ENCODE assay signal across 19 cellular contexts in genomic region chr13:91154553-91154952, GRCh38.
DNase-seq lines count a peak whose midpoint lies in the region; ATAC-seq, FAIRE-seq and TF ChIP-seq lines count a peak whose summit lies in the region.
"Had no signal": no experiment of that assay in that cellular context is flagged by ENCODE, and none has a peak within 500 bp of the region (broad histone marks: within the 10 kb centered on the region; RNA-seq: fewer than 3 reads in every experiment).

No MANE protein-coding gene starts in this region.

- H3K9ac ChIP-seq in GM12878 (ENCODE audit: control insufficient read depth, insufficient read depth, low read length) = no peak overlapping the region

- no peaks in the 10 kb centered on the region for H3K36me3 Mint-ChIP-seq in CD14-positive monocyte
- H3K36me3 Mint-ChIP-seq in mesothelial cell of epicardium = no peaks in the 10 kb centered on the region
- H3K36me3 Mint-ChIP-seq: stimulated activated naive B cell treated with anti-CD40 and anti-IgM and Interleukin-4, amounts not matched to agents 10 μg/mL and 1 μg/mL and 100 μg/mL, for 72 hours had no signal

- H3K27ac Mint-ChIP-seq in CD14-positive monocyte = peak overlapping the region; percentile 79 to 98 (median 93)
- peak overlapping the region; percentile 94 for H3K27ac Mint-ChIP-seq in mesothelial cell of epicardium
- H3K27ac Mint-ChIP-seq: stimulated activated naive B cell treated with anti-CD40 and anti-IgM and Interleukin-4, amounts not matched to agents 10 μg/mL and 1 μg/mL and 100 μg/mL, for 72 hours had no signal

- TF ChIP-seq POLR2A in GM12878 (IDR thresholded peaks at IDR 0.05; ENCODE audit: low read depth, low read length) = no peak

- ATAC-seq in GM12878 (0 out of 3 replicates have a peak, but pooled peaks have one; percentile 38), GM21723 (IDR thresholded peaks at IDR 0.05; ENCODE audit: unreplicated experiment) (no peak)

- SMC1A ChIA-PET in GM12878 (lab: Charles Lee; ENCODE audit: uncharacterized antibody, unreplicated experiment) = interaction anchor here (1.6 kb wide), 1 partner anchor 93 kb away, joined by 4 read pairs; no protein-coding TSS in a partner anchor

- in situ Hi-C loops in GM12878 (cut with MboI) = no loop called here

- H3K27me3 Mint-ChIP-seq in CD14-positive monocyte (ENCODE audit: low read depth in 3 of 3) (peaks cover under 1 to 5% (median 4%) of the 10 kb centered on the region in 3 donors), mesothelial cell of epicardium (ENCODE audit: low read depth) (no peaks in the 10 kb centered on the region)

- intact Hi-C loops in CD14-positive monocyte (cut with micrococcal nuclease) = no loop called here
- intact Hi-C loops in GM12878 (cut with micrococcal nuclease; ENCODE audit: unreplicated experiment) = no loop called here

- POLR2A ChIA-PET in GM12878 (lab: Charles Lee) = no interaction called here

- TF ChIP-seq EP300 in GM12878 (IDR thresholded peaks at IDR 0.05; ENCODE audit: borderline replicate concordance in 1 of 2, control insufficient read depth in 1 of 2, low read depth in 2 of 2, low read length in 2 of 2) = no peak

- no peak for TF ChIP-seq CTCF in CD14-positive monocyte (IDR thresholded peaks at IDR 0.05)
- no peak for TF ChIP-seq CTCF in GM12878 (IDR thresholded peaks at IDR 0.05 in 2 of 3, conservative IDR thresholded peaks at IDR 0.05 in 1 of 3; ENCODE audit: control insufficient read depth in 2 of 3, extremely low read depth in 1 of 3, insufficient read depth in 1 of 3, low read depth in 3 of 3, low read length in 3 of 3)
- no peak for TF ChIP-seq CTCF in mesothelial cell of epicardium (IDR thresholded peaks at IDR 0.05; ENCODE audit: unreplicated experiment)

- no peaks in the 10 kb centered on the region for H3K79me2 ChIP-seq in GM12878 (ENCODE audit: control insufficient read depth, insufficient read depth, low read length)

- H3K27ac ChIP-seq in GM12878 (ENCODE audit: control insufficient read depth, insufficient read depth) = no peak overlapping the region
- H3K27ac ChIP-seq: epithelial cell of prostate had no signal

- TF ChIP-seq RAD21 in GM12878 (IDR thresholded peaks at IDR 0.05; ENCODE audit: insufficient read depth, low read depth, low read length) = no peak

- no peak overlapping the region for H3K4me3 ChIP-seq in GM12878

- no peak for DNase-seq in CD14-positive monocyte (ENCODE audit: low spot score)
- peak; percentile 82 for DNase-seq in NCI-H146 (lab: John Stamatoyannopoulos, UW)
- no peak for DNase-seq in GM12878 (ENCODE audit: low read depth, low spot score)
- DNase-seq in mesothelial cell of epicardium (ENCODE audit: low spot score in 2 of 2, unreplicated experiment in 2 of 2) = no peak
- DNase-seq in NCI-H128 (lab: John Stamatoyannopoulos, UW; ENCODE audit: unreplicated experiment) = no peak
- DNase-seq in NCI-H510A treated with DMSO at 0.1 percent for 48 hours (lab: John Stamatoyannopoulos, UW) = no peak
- no peak for DNase-seq in COR-L47 (lab: John Stamatoyannopoulos, UW)
- DNase-seq: activated naive CD4-positive, alpha-beta T cell treated with anti-CD3 and anti-CD28 coated beads, Interleukin-2, amount 50 U/mL, for 16 hours; caudate nucleus; GF-D8; hypothalamus; midbrain; NCI-H2171 treated with DMSO at 0.1 percent for 48 hours; stimulated activated CD4-positive, alpha-beta T cell treated with anti-CD3 and anti-CD28 coated beads, Interleukin-2, amount 100 ng/mL, for 48 hours; stimulated activated naive B cell treated with anti-CD40 and anti-IgM and Interleukin-4, amounts not matched to agents 10 μg/mL and 1 μg/mL and 100 μg/mL, for 72 hours; T1000 had no signal

- no peak for FAIRE-seq in GM12878 (lab: Jason Lieb, UNC)
- FAIRE-seq: RCC 7860 had no signal

- H3K4me3 Mint-ChIP-seq in CD14-positive monocyte (peak overlapping the region; percentile 64 to 75), mesothelial cell of epicardium (no peak overlapping the region)
- H3K4me3 Mint-ChIP-seq: stimulated activated naive B cell treated with anti-CD40 and anti-IgM and Interleukin-4, amounts not matched to agents 10 μg/mL and 1 μg/mL and 100 μg/mL, for 72 hours had no signal

- no TSS peak for BruUV-seq in GM12878 (replicated peaks; lab: Mats Ljungman, UMichigan)

- WGBS in GM12878 (ENCODE audit: insufficient coverage, insufficient replicate concordance, low lambda C conversion rate, missing lambda C conversion rate) = 9% methylated on average over 3 of the region's 3 CpGs

- CTCF ChIA-PET in GM12878 (lab: Yijun Ruan, JAX) = interaction anchor here (1.4 kb wide), 1 partner anchor 18 kb away, joined by 4 read pairs; no protein-coding TSS in a partner anchor

- no peaks in the 10 kb centered on the region for H4K20me1 ChIP-seq in GM12878 (ENCODE audit: control insufficient read depth, insufficient read depth)

- no peak overlapping the region for H2AFZ ChIP-seq in GM12878 (ENCODE audit: control insufficient read depth, low read depth, low read length)

- no peak overlapping the region for H3K4me2 ChIP-seq in GM12878 (ENCODE audit: control insufficient read depth, insufficient read depth)

- peaks cover 0 to 3% of the 10 kb centered on the region in 2 experiments; a peak in 2 of 4 replicates for H3K27me3 ChIP-seq in GM12878 (replicated peaks in 1 of 2; ENCODE audit: control insufficient read depth in 2 of 2, insufficient read depth in 2 of 2, low read length in 1 of 2)

- no peaks in the 10 kb centered on the region for H3K36me3 ChIP-seq in GM12878 (ENCODE audit: control insufficient read depth in 2 of 2, insufficient read depth in 2 of 2, low read length in 1 of 2)

- RAD21 ChIA-PET in GM12878 (lab: Charles Lee; ENCODE audit: unreplicated experiment) = no interaction called here

- H3K9me3 Mint-ChIP-seq in CD14-positive monocyte = no peaks in the 10 kb centered on the region
- no peaks in the 10 kb centered on the region for H3K9me3 Mint-ChIP-seq in mesothelial cell of epicardium
- H3K9me3 Mint-ChIP-seq: stimulated activated naive B cell treated with anti-CD40 and anti-IgM and Interleukin-4, amounts not matched to agents 10 μg/mL and 1 μg/mL and 100 μg/mL, for 72 hours had no signal

- no peaks in the 10 kb centered on the region for H3K9me3 ChIP-seq in GM12878 (replicated peaks; ENCODE audit: control insufficient read depth, insufficient read depth, low read length)

- H3K4me1 Mint-ChIP-seq in CD14-positive monocyte (peaks cover 31% of the 10 kb centered on the region), mesothelial cell of epicardium (peaks cover 61% of the 10 kb centered on the region)
- H3K4me1 Mint-ChIP-seq: stimulated activated naive B cell treated with anti-CD40 and anti-IgM and Interleukin-4, amounts not matched to agents 10 μg/mL and 1 μg/mL and 100 μg/mL, for 72 hours had no signal

- H3K4me1 ChIP-seq in GM12878 (ENCODE audit: control insufficient read depth, insufficient read depth, low read length) = no peaks in the 10 kb centered on the region

TF ChIP-seq in GM12878, 131 proteins besides CTCF, POLR2A, EP300 and RAD21 (continues in another document):
- TF ChIP-seq, protein P1, sequence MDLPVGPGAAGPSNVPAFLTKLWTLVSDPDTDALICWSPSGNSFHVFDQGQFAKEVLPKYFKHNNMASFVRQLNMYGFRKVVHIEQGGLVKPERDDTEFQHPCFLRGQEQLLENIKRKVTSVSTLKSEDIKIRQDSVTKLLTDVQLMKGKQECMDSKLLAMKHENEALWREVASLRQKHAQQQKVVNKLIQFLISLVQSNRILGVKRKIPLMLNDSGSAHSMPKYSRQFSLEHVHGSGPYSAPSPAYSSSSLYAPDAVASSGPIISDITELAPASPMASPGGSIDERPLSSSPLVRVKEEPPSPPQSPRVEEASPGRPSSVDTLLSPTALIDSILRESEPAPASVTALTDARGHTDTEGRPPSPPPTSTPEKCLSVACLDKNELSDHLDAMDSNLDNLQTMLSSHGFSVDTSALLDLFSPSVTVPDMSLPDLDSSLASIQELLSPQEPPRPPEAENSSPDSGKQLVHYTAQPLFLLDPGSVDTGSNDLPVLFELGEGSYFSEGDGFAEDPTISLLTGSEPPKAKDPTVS (IDR thresholded peaks at IDR 0.05; ENCODE audit: low read depth, low read length) = no peak
- TF ChIP-seq RFX5 (IDR thresholded peaks at IDR 0.05; ENCODE audit: low read depth, low read length) (no peak), ELK1 (IDR thresholded peaks at IDR 0.05; ENCODE audit: low read depth, low read length) (no peak), GABPA (IDR thresholded peaks at IDR 0.05; ENCODE audit: low read depth) (no peak), ETV6 (conservative IDR thresholded peaks at IDR 0.05 in 1 of 2, IDR thresholded peaks at IDR 0.05 in 1 of 2; ENCODE audit: borderline replicate concordance in 1 of 2, low read depth in 1 of 2) (no peak)
- TF ChIP-seq, protein P2, sequence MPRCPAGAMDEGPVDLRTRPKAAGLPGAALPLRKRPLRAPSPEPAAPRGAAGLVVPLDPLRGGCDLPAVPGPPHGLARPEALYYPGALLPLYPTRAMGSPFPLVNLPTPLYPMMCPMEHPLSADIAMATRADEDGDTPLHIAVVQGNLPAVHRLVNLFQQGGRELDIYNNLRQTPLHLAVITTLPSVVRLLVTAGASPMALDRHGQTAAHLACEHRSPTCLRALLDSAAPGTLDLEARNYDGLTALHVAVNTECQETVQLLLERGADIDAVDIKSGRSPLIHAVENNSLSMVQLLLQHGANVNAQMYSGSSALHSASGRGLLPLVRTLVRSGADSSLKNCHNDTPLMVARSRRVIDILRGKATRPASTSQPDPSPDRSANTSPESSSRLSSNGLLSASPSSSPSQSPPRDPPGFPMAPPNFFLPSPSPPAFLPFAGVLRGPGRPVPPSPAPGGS (IDR thresholded peaks at IDR 0.05; ENCODE audit: borderline replicate concordance, insufficient read depth, low read depth, low read length, poor library complexity, severe bottlenecking) = no peak
